Comparison of ENCODE assay signal across 14 cellular contexts in the genomic region with DNA sequence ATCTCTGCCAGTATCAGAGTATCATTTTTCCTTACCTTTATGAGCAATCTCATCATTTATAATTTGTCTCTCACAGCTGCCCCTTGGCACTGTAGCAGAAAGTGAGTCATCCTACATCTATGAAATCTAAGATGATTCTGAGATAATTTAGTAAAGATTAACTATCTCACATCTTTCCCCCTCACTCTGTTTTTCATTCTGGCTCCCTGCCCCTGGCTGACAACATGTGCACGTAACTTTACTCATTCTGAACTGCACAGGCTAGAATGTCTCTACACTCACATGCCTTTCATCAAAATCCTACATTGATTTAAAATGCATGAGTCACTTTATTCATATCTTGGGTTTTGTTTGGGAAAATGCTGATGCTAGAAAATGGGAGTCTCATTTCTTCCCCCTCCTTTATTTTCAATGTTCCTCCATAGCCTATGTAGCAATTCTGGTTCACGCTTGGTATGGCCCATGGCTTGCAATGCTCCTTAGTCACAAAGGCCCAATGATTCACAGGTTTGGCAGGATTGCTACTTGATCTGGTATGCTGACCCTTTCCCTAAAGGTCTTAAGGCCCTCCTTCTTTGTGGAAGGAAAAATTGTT.
DNase-seq lines count a peak whose midpoint lies in the region; FAIRE-seq and TF ChIP-seq lines count a peak whose summit lies in the region.
"Had no signal": no experiment of that assay in that cellular context is flagged by ENCODE, and none has a peak within 500 bp of the region (broad histone marks: within the 10 kb centered on the region; RNA-seq: fewer than 3 reads in every experiment).

No MANE protein-coding gene starts in this region.

- FAIRE-seq in small intestine (lab: Jason Lieb, UNC), result no peak
- FAIRE-seq: endometrium had no signal

- H3K27ac Mint-ChIP-seq in activated T-helper 2 cell treated with anti-CD3 and anti-CD28 coated beads, Interferon-gamma antibody, Interleukin-2, Interleukin-4, amounts not matched to agents 10 μg/mL and 5 μg/mL and 100 μg/mL, durations not matched to agents 14 hours and 24 hours and 36 hours, result no peak overlapping the region
- H3K27ac Mint-ChIP-seq: naive thymus-derived CD8-positive, alpha-beta T cell had no signal

- peak overlapping the region; percentile 48 for H3K4me2 ChIP-seq in GM23248 (ENCODE audit: unreplicated experiment)
- H3K4me2 ChIP-seq: KMS-11 had no signal

- H3K4me1 ChIP-seq in GM23248 (ENCODE audit: insufficient read depth) (peaks cover 22% of the 10 kb centered on the region), small intestine (ENCODE audit: control insufficient read depth in 2 of 2, insufficient read depth in 1 of 2, low read depth in 1 of 2, low read length in 1 of 2) (no peaks in the 10 kb centered on the region), suprapubic skin (no peaks in the 10 kb centered on the region)

- H3K27ac ChIP-seq in GM23248 (peak overlapping the region; percentile 41), RWPE1 (no peak overlapping the region), small intestine (ENCODE audit: low read depth in 1 of 2, low read length in 1 of 2) (no peak overlapping the region), suprapubic skin (no peak overlapping the region)
- H3K27ac ChIP-seq: KMS-11 had no signal

- H3K9me3 ChIP-seq in GM23248 (ENCODE audit: low read depth) (no peaks in the 10 kb centered on the region), small intestine (ENCODE audit: control insufficient read depth, low read depth) (no peaks in the 10 kb centered on the region), suprapubic skin (no peaks in the 10 kb centered on the region)

- H3K27me3 ChIP-seq in GM23248 (replicated peaks; ENCODE audit: insufficient read depth), result no peaks in the 10 kb centered on the region
- H3K27me3 ChIP-seq in small intestine (ENCODE audit: control insufficient read depth in 2 of 2, insufficient read depth in 2 of 2, low read length in 2 of 2), result no peaks in the 10 kb centered on the region
- no peaks in the 10 kb centered on the region for H3K27me3 ChIP-seq in suprapubic skin

- in situ Hi-C loops in GM23248 (cut with MboI), result no loop called here

- no peaks in the 10 kb centered on the region for H3K4me1 Mint-ChIP-seq in activated T-helper 2 cell treated with anti-CD3 and anti-CD28 coated beads, Interferon-gamma antibody, Interleukin-2, Interleukin-4, amounts not matched to agents 10 μg/mL and 5 μg/mL and 100 μg/mL, durations not matched to agents 14 hours and 24 hours and 36 hours (ENCODE audit: low read depth)
- H3K4me1 Mint-ChIP-seq: naive thymus-derived CD8-positive, alpha-beta T cell had no signal

- no peaks in the 10 kb centered on the region for H4K20me1 ChIP-seq in GM23248 (ENCODE audit: insufficient read depth)

- H3K36me3 ChIP-seq in GM23248 (ENCODE audit: low read depth) (no peaks in the 10 kb centered on the region), small intestine (ENCODE audit: control insufficient read depth in 2 of 2, insufficient read depth in 2 of 2, low read length in 2 of 2) (no peaks in the 10 kb centered on the region), suprapubic skin (no peaks in the 10 kb centered on the region)

- no peak for TF ChIP-seq CTCF in RWPE1 (conservative IDR thresholded peaks at IDR 0.05; ENCODE audit: low read depth)
- no peak for TF ChIP-seq CTCF in retinal pigment epithelial cell (conservative IDR thresholded peaks at IDR 0.05; ENCODE audit: low read depth, low read length)
- no peak for TF ChIP-seq CTCF in GM10266 (IDR thresholded peaks at IDR 0.05; ENCODE audit: control insufficient read depth, insufficient read depth, low read depth, missing control alignments)
- TF ChIP-seq CTCF in suprapubic skin (IDR thresholded peaks at IDR 0.05), result no peak

- DNase-seq in GM23248 (peak; percentile 90), RWPE1 (ENCODE audit: low spot score) (peak; percentile 67), fibroblast of peridontal ligament (ENCODE audit: extremely low read depth) (peak; percentile 96), retinal pigment epithelial cell (ENCODE audit: low read depth) (peak; percentile 74), small intestine (no peak), GM10266 (ENCODE audit: extremely low spot score) (no peak), suprapubic skin (ENCODE audit: low spot score in 2 of 2) (no peak)
- DNase-seq in activated T-helper 2 cell treated with anti-CD3 and anti-CD28 coated beads, Interferon-gamma antibody, Interleukin-2, Interleukin-4, amounts not matched to agents 10 μg/mL and 5 μg/mL and 100 μg/mL, durations not matched to agents 14 hours and 24 hours and 36 hours (ENCODE audit: low spot score), result no peak
- DNase-seq: aorta; DMS79 treated with DMSO at 0.1 percent for 48 hours; naive thymus-derived CD8-positive, alpha-beta T cell; SHP77 treated with DMSO at 0.1 percent for 48 hours had no signal

- H3F3A ChIP-seq in GM23248 (ENCODE audit: insufficient read depth), result peaks cover 16% of the 10 kb centered on the region; the same call in 1 of the 2 replicates

- TF ChIP-seq EP300 in suprapubic skin (IDR thresholded peaks at IDR 0.05), result no peak

- no peak overlapping the region for H3K9ac ChIP-seq in GM23248
- H3K9ac ChIP-seq: KMS-11 had no signal

- peaks cover 5% of the 10 kb centered on the region for H3K9me3 Mint-ChIP-seq in activated T-helper 2 cell treated with anti-CD3 and anti-CD28 coated beads, Interferon-gamma antibody, Interleukin-2, Interleukin-4, amounts not matched to agents 10 μg/mL and 5 μg/mL and 100 μg/mL, durations not matched to agents 14 hours and 24 hours and 36 hours

- 2 to 13% methylated on average over 2 of the region's 2 CpGs for WGBS in GM23248 (ENCODE audit: low coverage in 1 of 2, low lambda C conversion rate in 2 of 2, missing lambda C conversion rate in 2 of 2), 2 experiments
- WGBS in small intestine, 3 donors, result 70 to 88% (median 80%) methylated on average over 2 of the region's 2 CpGs
- WGBS in suprapubic skin, result 59% methylated on average over 2 of the region's 2 CpGs

- CTCF ChIA-PET in RWPE1 (lab: Yijun Ruan, JAX), result no interaction called here

- POLR2A ChIA-PET in RWPE1 (lab: Yijun Ruan, JAX; ENCODE audit: low non-redundant PET), result no interaction called here

- no peaks in the 10 kb centered on the region for H3K27me3 Mint-ChIP-seq in activated T-helper 2 cell treated with anti-CD3 and anti-CD28 coated beads, Interferon-gamma antibody, Interleukin-2, Interleukin-4, amounts not matched to agents 10 μg/mL and 5 μg/mL and 100 μg/mL, durations not matched to agents 14 hours and 24 hours and 36 hours (ENCODE audit: low read depth)
- H3K27me3 Mint-ChIP-seq: naive thymus-derived CD8-positive, alpha-beta T cell had no signal

- no peaks in the 10 kb centered on the region for H3K79me2 ChIP-seq in GM23248 (ENCODE audit: insufficient read depth)

- TF ChIP-seq POLR2A in suprapubic skin (IDR thresholded peaks at IDR 0.05), result no peak

- H2AFZ ChIP-seq in GM23248, result no peak overlapping the region

- intact Hi-C loops in activated T-helper 2 cell treated with anti-CD3 and anti-CD28 coated beads, Interferon-gamma antibody, Interleukin-2, Interleukin-4, amounts not matched to agents 10 μg/mL and 5 μg/mL and 100 μg/mL, durations not matched to agents 14 hours and 24 hours and 36 hours (cut with micrococcal nuclease), result no loop called here

- H3K36me3 Mint-ChIP-seq in activated T-helper 2 cell treated with anti-CD3 and anti-CD28 coated beads, Interferon-gamma antibody, Interleukin-2, Interleukin-4, amounts not matched to agents 10 μg/mL and 5 μg/mL and 100 μg/mL, durations not matched to agents 14 hours and 24 hours and 36 hours (ENCODE audit: low read depth), result no peaks in the 10 kb centered on the region
- H3K36me3 Mint-ChIP-seq: naive thymus-derived CD8-positive, alpha-beta T cell had no signal

- H3K4me3 ChIP-seq in GM23248, result peak overlapping the region; percentile 9; the same call in 1 of the 2 replicates
- no peak overlapping the region for H3K4me3 ChIP-seq in retinal pigment epithelial cell (ENCODE audit: low read length)
- H3K4me3 ChIP-seq in small intestine (ENCODE audit: low read depth in 1 of 2, low read length in 2 of 2), result no peak overlapping the region
- H3K4me3 ChIP-seq in suprapubic skin, result no peak overlapping the region

- H3K9me2 ChIP-seq in GM23248 (ENCODE audit: insufficient read depth), result no peaks in the 10 kb centered on the region; the same call in 1 of the 2 replicates

- H3K4me3 Mint-ChIP-seq in activated T-helper 2 cell treated with anti-CD3 and anti-CD28 coated beads, Interferon-gamma antibody, Interleukin-2, Interleukin-4, amounts not matched to agents 10 μg/mL and 5 μg/mL and 100 μg/mL, durations not matched to agents 14 hours and 24 hours and 36 hours (ENCODE audit: low read depth), result no peak overlapping the region
- H3K4me3 Mint-ChIP-seq: naive thymus-derived CD8-positive, alpha-beta T cell had no signal

Comparison
In these comparisons a context has a peak if more than half of its experiments do, and no peak if none do; other contexts are left out.
1. DNase-seq: peak in GM23248 (single experiment), RWPE1 (single experiment), fibroblast of peridontal ligament (single experiment) and retinal pigment epithelial cell (single experiment); none in small intestine (single experiment), GM10266 (single experiment), activated T-helper 2 cell treated with anti-CD3 and anti-CD28 coated beads, Interferon-gamma antibody, Interleukin-2, Interleukin-4, amounts not matched to agents 10 μg/mL and 5 μg/mL and 100 μg/mL, durations not matched to agents 14 hours and 24 hours and 36 hours (single experiment) and suprapubic skin (0 of 2).